In genomic region chr14:75295061-75295461, GRCh38 we compare ENCODE assay signal across 8 cellular contexts. TPM values are rescaled to one million over a fixed set of nuclear protein-coding genes. Genes with fewer than 3 reads are reported as not detected.
A peak's percentile ranks its signal among the peaks of the same experiment; 100 is the strongest.
DNase-seq lines count a peak whose midpoint lies in the region; ATAC-seq and TF ChIP-seq lines count a peak whose summit lies in the region.

No MANE protein-coding gene starts in this region.

- intact Hi-C loops in body of pancreas (cut with DNase I): no loop called here

- H3K9ac ChIP-seq in ES-I3 (ENCODE audit: low read depth, low read length): peak overlapping the region; percentile 71; the same call in 1 of the 2 replicates

- WGBS in body of pancreas, 2 donors: 2% methylated on average over 17 to 18 of the region's 18 CpGs

- H3K27me3 ChIP-seq in body of pancreas: no peaks in the 10 kb centered on the region

- no peak for TF ChIP-seq CTCF in body of pancreas (IDR thresholded peaks at IDR 0.05)
- TF ChIP-seq CTCF in retinal pigment epithelial cell (conservative IDR thresholded peaks at IDR 0.05; ENCODE audit: low read depth, low read length): no peak

- DNase-seq in MV-4-11 (lab: John Stamatoyannopoulos, UW): peak; percentile 60
- DNase-seq in body of pancreas: peak; percentile 64 to 77 (median 72)
- peak; percentile 88 for DNase-seq in retinal pigment epithelial cell (ENCODE audit: low read depth)
- no peak for DNase-seq in NCI-H1930 (lab: John Stamatoyannopoulos, UW)

- H3K36me3 ChIP-seq in ES-I3 (ENCODE audit: insufficient read depth, low read length) (no peaks in the 10 kb centered on the region), body of pancreas (replicated peaks in 1 of 2; ENCODE audit: insufficient read depth in 1 of 2, low read depth in 2 of 2) (no peaks in the 10 kb centered on the region)

- no peaks in the 10 kb centered on the region for H3K9me3 ChIP-seq in ES-I3 (ENCODE audit: control insufficient read depth, insufficient read depth, low read length)
- H3K9me3 ChIP-seq in body of pancreas: no peaks in the 10 kb centered on the region
- H3K9me3 ChIP-seq in iPS-18c (ENCODE audit: control insufficient read depth, insufficient read depth, low read length): no peaks in the 10 kb centered on the region

- TF ChIP-seq POLR2A in body of pancreas (IDR thresholded peaks at IDR 0.05): no peak

- H3K27ac ChIP-seq in body of pancreas: peak overlapping the region; percentile 88 to 96 (median 92)

- ATAC-seq in body of pancreas (peak; percentile 36), HG02852 (IDR thresholded peaks at IDR 0.05; ENCODE audit: unreplicated experiment) (no peak), GM21825 (IDR thresholded peaks at IDR 0.05; ENCODE audit: unreplicated experiment) (no peak)

- H3K4me3 ChIP-seq in body of pancreas: no peak overlapping the region
- peak overlapping the region; percentile 59 for H3K4me3 ChIP-seq in iPS-18c (ENCODE audit: insufficient read depth, low read depth, low read length)
- H3K4me3 ChIP-seq in retinal pigment epithelial cell (ENCODE audit: low read length): peak overlapping the region; percentile 71

- peaks cover 6% of the 10 kb centered on the region; the same call in 1 of the 2 replicates for H3K4me1 ChIP-seq in ES-I3 (ENCODE audit: insufficient read depth, low read length)
- H3K4me1 ChIP-seq in body of pancreas: peaks cover 28% of the 10 kb centered on the region

RNA-seq across cellular contexts. Expression of gene FOS, which starts 16.4 kb away (rescaled TPM):
- total RNA-seq in body of pancreas: 1,000 to 10,000 TPM in 1 of 2 donors, 100 to 1,000 TPM in 1; 412 to 1,093 TPM

Comparison
In these comparisons a context has a peak if more than half of its experiments do, and no peak if none do; other contexts are left out.
1. DNase-seq: peak in MV-4-11 (single experiment), body of pancreas (4 of 4) and retinal pigment epithelial cell (single experiment); none in NCI-H1930 (0 of 2).
2. H3K4me3 ChIP-seq: peak in iPS-18c (single experiment) and retinal pigment epithelial cell (single experiment); none in body of pancreas (0 of 2).